ENCODE assay signal across 1 cellular context in genomic region chr11:111923351-111923788, GRCh38.
TF ChIP-seq lines count a peak whose summit lies in the region.

No MANE protein-coding gene starts in this region.

TF ChIP-seq in HepG2, 621 proteins besides CTCF, POLR2A, EP300 and RAD21 (continued from another document):
- TF ChIP-seq, protein P1, sequence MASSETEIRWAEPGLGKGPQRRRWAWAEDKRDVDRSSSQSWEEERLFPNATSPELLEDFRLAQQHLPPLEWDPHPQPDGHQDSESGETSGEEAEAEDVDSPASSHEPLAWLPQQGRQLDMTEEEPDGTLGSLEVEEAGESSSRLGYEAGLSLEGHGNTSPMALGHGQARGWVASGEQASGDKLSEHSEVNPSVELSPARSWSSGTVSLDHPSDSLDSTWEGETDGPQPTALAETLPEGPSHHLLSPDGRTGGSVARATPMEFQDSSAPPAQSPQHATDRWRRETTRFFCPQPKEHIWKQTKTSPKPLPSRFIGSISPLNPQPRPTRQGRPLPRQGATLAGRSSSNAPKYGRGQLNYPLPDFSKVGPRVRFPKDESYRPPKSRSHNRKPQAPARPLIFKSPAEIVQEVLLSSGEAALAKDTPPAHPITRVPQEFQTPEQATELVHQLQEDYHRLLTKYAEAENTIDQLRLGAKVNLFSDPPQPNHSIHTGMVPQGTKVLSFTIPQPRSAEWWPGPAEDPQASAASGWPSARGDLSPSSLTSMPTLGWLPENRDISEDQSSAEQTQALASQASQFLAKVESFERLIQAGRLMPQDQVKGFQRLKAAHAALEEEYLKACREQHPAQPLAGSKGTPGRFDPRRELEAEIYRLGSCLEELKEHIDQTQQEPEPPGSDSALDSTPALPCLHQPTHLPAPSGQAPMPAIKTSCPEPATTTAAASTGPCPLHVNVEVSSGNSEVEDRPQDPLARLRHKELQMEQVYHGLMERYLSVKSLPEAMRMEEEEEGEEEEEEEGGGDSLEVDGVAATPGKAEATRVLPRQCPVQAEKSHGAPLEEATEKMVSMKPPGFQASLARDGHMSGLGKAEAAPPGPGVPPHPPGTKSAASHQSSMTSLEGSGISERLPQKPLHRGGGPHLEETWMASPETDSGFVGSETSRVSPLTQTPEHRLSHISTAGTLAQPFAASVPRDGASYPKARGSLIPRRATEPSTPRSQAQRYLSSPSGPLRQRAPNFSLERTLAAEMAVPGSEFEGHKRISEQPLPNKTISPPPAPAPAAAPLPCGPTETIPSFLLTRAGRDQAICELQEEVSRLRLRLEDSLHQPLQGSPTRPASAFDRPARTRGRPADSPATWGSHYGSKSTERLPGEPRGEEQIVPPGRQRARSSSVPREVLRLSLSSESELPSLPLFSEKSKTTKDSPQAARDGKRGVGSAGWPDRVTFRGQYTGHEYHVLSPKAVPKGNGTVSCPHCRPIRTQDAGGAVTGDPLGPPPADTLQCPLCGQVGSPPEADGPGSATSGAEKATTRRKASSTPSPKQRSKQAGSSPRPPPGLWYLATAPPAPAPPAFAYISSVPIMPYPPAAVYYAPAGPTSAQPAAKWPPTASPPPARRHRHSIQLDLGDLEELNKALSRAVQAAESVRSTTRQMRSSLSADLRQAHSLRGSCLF (CRISPR knock-in tag; IDR thresholded peaks at IDR 0.05; ENCODE audit: borderline replicate concordance): no peak
- TF ChIP-seq FOSL2 (CRISPR knock-in tag; IDR thresholded peaks at IDR 0.05) (peak; percentile 45), KDM6A (CRISPR knock-in tag; IDR thresholded peaks at IDR 0.05; ENCODE audit: low read depth) (no peak), ZFP36L2 (CRISPR knock-in tag; IDR thresholded peaks at IDR 0.05) (no peak), SAP130 (CRISPR knock-in tag; IDR thresholded peaks at IDR 0.05; ENCODE audit: low read depth) (peak; percentile 18), ZNF766 (CRISPR knock-in tag; IDR thresholded peaks at IDR 0.05; ENCODE audit: borderline replicate concordance) (no peak), ZSCAN31 (CRISPR knock-in tag; IDR thresholded peaks at IDR 0.05; ENCODE audit: low read depth) (no peak), EEA1 (CRISPR knock-in tag; IDR thresholded peaks at IDR 0.05; ENCODE audit: borderline replicate concordance) (no peak), MAFF (IDR thresholded peaks at IDR 0.05; ENCODE audit: low read depth, low read length) (no peak), ZNF619 (CRISPR knock-in tag; IDR thresholded peaks at IDR 0.05) (no peak), SKIL (CRISPR knock-in tag; IDR thresholded peaks at IDR 0.05; ENCODE audit: borderline replicate concordance) (no peak), ZNF160 (CRISPR knock-in tag; IDR thresholded peaks at IDR 0.05) (no peak), HHEX (CRISPR knock-in tag; IDR thresholded peaks at IDR 0.05) (no peak), ZNF749 (CRISPR knock-in tag; IDR thresholded peaks at IDR 0.05; ENCODE audit: borderline replicate concordance) (no peak), ZNF225 (CRISPR knock-in tag; IDR thresholded peaks at IDR 0.05) (no peak)
- TF ChIP-seq, protein P2, sequence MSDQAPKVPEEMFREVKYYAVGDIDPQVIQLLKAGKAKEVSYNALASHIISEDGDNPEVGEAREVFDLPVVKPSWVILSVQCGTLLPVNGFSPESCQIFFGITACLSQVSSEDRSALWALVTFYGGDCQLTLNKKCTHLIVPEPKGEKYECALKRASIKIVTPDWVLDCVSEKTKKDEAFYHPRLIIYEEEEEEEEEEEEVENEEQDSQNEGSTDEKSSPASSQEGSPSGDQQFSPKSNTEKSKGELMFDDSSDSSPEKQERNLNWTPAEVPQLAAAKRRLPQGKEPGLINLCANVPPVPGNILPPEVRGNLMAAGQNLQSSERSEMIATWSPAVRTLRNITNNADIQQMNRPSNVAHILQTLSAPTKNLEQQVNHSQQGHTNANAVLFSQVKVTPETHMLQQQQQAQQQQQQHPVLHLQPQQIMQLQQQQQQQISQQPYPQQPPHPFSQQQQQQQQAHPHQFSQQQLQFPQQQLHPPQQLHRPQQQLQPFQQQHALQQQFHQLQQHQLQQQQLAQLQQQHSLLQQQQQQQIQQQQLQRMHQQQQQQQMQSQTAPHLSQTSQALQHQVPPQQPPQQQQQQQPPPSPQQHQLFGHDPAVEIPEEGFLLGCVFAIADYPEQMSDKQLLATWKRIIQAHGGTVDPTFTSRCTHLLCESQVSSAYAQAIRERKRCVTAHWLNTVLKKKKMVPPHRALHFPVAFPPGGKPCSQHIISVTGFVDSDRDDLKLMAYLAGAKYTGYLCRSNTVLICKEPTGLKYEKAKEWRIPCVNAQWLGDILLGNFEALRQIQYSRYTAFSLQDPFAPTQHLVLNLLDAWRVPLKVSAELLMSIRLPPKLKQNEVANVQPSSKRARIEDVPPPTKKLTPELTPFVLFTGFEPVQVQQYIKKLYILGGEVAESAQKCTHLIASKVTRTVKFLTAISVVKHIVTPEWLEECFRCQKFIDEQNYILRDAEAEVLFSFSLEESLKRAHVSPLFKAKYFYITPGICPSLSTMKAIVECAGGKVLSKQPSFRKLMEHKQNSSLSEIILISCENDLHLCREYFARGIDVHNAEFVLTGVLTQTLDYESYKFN (CRISPR knock-in tag; conservative IDR thresholded peaks at IDR 0.05): no peak
TF ChIP-seq in HepG2: peak in this region for 10.
